ENCODE assay signal across 8 cellular contexts in the genomic region with DNA sequence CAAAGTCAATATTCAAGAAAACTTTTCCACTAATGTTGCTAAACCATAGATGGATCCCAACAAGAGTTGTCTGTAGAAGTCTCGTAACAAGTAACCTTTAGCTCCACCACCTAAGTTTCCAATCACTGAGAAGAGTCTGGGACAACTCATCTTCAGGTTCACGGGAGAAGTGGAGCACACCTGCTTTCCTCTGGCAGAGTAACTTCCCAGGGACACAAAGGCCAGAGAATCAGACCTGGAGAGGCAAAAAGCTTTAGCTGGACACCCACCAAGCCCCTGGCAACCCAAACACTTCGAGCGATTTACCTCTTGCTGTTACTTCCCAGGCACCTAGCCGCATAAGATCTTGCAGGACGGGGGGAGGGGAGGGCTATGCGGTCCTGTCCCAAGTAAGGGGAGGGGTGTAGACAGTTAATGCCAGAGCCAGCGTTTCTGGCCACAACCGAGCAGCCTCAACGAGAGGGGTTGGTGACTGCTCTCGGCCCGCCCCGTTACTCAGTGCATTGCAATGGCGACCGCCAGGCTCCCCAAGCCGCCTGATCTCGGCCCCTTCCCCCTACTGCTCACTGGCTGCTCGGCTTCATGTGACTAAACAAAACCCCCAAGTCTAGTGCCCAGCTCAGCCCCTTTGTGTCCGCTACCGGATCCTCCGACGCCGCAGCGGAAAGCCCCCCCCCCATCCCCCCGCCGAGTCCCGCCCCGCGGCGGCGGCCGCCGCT. TPM values are rescaled to one million over a fixed set of nuclear protein-coding genes. Genes with fewer than 3 reads are reported as not detected.
DNase-seq lines count a peak whose midpoint lies in the region; ATAC-seq and TF ChIP-seq lines count a peak whose summit lies in the region.

No MANE protein-coding gene starts in this region.

- intact Hi-C loops in CD14-positive monocyte (cut with micrococcal nuclease), result no loop called here

- H3K9ac ChIP-seq in endocrine pancreas (ENCODE audit: control insufficient read depth, insufficient read depth, low read length), result peak overlapping the region; percentile 73

- H3K4me3 ChIP-seq in endocrine pancreas (ENCODE audit: control insufficient read depth, insufficient read depth, low read length), result peak overlapping the region; percentile 98

- TF ChIP-seq CTCF in CD14-positive monocyte (IDR thresholded peaks at IDR 0.05) (no peak), mesothelial cell of epicardium (IDR thresholded peaks at IDR 0.05; ENCODE audit: unreplicated experiment) (no peak)

- H3K36me3 Mint-ChIP-seq in CD14-positive monocyte (peaks cover 0 to 17% of the 10 kb centered on the region in 2 donors), mesothelial cell of epicardium (peaks cover 6% of the 10 kb centered on the region)

- peaks cover 0 to 2% (median 1%) of the 10 kb centered on the region in 3 donors for H3K27me3 Mint-ChIP-seq in CD14-positive monocyte (ENCODE audit: low read depth in 3 of 3)
- H3K27me3 Mint-ChIP-seq in mesothelial cell of epicardium (ENCODE audit: low read depth), result no peaks in the 10 kb centered on the region

- ATAC-seq in GM19324 (IDR thresholded peaks at IDR 0.05; ENCODE audit: low FRiP score, unreplicated experiment) (peak; percentile 27), HG03457 (IDR thresholded peaks at IDR 0.05; ENCODE audit: unreplicated experiment) (peak; percentile 32)

- H3K4me1 ChIP-seq in endocrine pancreas (ENCODE audit: control insufficient read depth, insufficient read depth, low read length), result peaks cover 32% of the 10 kb centered on the region

- H3K4me1 Mint-ChIP-seq in CD14-positive monocyte (peaks cover 53% of the 10 kb centered on the region), mesothelial cell of epicardium (peaks cover 43% of the 10 kb centered on the region)

- H3K9me3 ChIP-seq in endocrine pancreas (ENCODE audit: control insufficient read depth, low read length), result no peaks in the 10 kb centered on the region

- H3K9me3 Mint-ChIP-seq in CD14-positive monocyte (no peaks in the 10 kb centered on the region), mesothelial cell of epicardium (no peaks in the 10 kb centered on the region)

- H3K36me3 ChIP-seq in endocrine pancreas (ENCODE audit: control insufficient read depth, insufficient read depth, low read length), result no peaks in the 10 kb centered on the region

- H3K27ac Mint-ChIP-seq in CD14-positive monocyte, result peak overlapping the region; percentile 85 to 99 (median 96)
- peak overlapping the region; percentile 99 for H3K27ac Mint-ChIP-seq in mesothelial cell of epicardium

- DNase-seq in CD14-positive monocyte (ENCODE audit: low spot score), result peak; percentile 80
- DNase-seq in NOMO-1 (lab: John Stamatoyannopoulos, UW; ENCODE audit: unreplicated experiment in 2 of 2), result peak; percentile 46 to 53
- DNase-seq in activated CD8-positive, alpha-beta memory T cell treated with anti-CD3 and anti-CD28 coated beads, Interleukin-2, amount 50 U/mL, for 1 hour (ENCODE audit: extremely low read depth), result peak; percentile 32
- DNase-seq in mesothelial cell of epicardium (ENCODE audit: low spot score in 2 of 2, unreplicated experiment in 2 of 2), result peak; percentile 65 to 83
- DNase-seq in stimulated activated CD8-positive, alpha-beta memory T cell treated with anti-CD3 and anti-CD28 coated beads, Interleukin-15, amount 100 ng/mL, for 4 hours (ENCODE audit: low read depth in 2 of 2), result peak; percentile 32 to 43

- H3K4me3 Mint-ChIP-seq in CD14-positive monocyte (peak overlapping the region; percentile 88 to 91), mesothelial cell of epicardium (peak overlapping the region; percentile 96)

- no peaks in the 10 kb centered on the region for H3K27me3 ChIP-seq in endocrine pancreas (ENCODE audit: control insufficient read depth, insufficient read depth, low read length)

RNA-seq across cellular contexts. Expression of a gene that starts 0.7 kb away (rescaled TPM):
- 10 to 100 TPM; 17.6 to 22.2 TPM for polyA plus RNA-seq in CD14-positive monocyte
- 73.3 to 77.9 TPM (median 77.7 TPM) in 3 replicates for total RNA-seq in mesothelial cell of epicardium

Comparison
In these comparisons a context has a peak if more than half of its experiments do, and no peak if none do; other contexts are left out.
1. Peak in every context shown above with its lines: DNase-seq, ATAC-seq and H3K4me3 ChIP-seq.